In genomic region chr12:104448031-104448430, GRCh38 we compare ENCODE assay signal across 6 cellular contexts. TPM values are rescaled to one million over a fixed set of nuclear protein-coding genes. Genes with fewer than 3 reads are reported as not detected.
"Had no signal": no experiment of that assay in that cellular context is flagged by ENCODE, and none has a peak within 500 bp of the region (broad histone marks: within the 10 kb centered on the region; RNA-seq: fewer than 3 reads in every experiment).

No MANE protein-coding gene starts in this region.

- DNase-seq: IMR-90, KBM-7 had no signal

- H3K4me3 ChIP-seq: K562 had no signal

- ATAC-seq: HepG2, K562 had no signal

- H3K27ac ChIP-seq: HL-60 had no signal

- H3K27me3 Mint-ChIP-seq: IgD-negative memory B cell had no signal

RNA-seq across cellular contexts. Expression of gene CHST11, which starts 8.7 kb away (rescaled TPM):
- total RNA-seq: HepG2 had no signal
